ENCODE assay signal across 1 cellular context in the genomic region with DNA sequence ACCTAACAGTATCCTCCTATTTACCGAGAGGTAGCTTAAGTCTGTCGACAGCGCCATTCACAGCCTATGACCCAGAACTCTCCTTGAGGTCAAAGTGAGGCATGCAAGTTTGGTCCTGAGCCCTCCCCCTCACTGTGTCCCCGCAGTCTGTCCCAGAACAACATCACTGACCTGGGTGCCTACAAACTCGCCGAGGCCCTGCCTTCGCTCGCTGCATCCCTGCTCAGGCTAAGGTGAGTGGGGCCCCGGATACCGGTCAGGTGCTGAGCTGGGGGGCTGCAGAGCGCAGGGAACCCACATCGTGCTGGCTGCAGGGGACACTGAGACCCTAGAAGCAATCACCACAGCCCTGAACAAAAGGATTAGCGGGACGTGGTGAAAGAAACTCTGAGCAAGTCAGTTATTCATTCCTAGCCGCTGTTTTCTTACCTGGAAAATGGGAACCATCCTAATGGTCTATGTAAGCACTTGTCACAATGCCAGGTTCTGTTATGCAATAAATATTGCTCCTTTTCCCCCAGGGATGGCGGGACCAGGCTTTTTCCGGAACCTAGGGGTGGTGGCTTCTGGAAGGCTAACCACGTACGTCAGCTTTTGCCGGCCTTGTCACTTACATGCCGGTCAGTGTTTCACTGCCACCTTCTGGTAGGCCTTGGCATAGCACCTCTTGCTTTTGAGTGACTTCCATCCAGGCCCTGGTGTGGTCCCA.
TF ChIP-seq lines count a peak whose summit lies in the region.

No MANE protein-coding gene starts in this region.

TF ChIP-seq in HepG2, 621 proteins besides CTCF, POLR2A, EP300 and RAD21 (continued from another document and continues in another):
- TF ChIP-seq, protein P1, sequence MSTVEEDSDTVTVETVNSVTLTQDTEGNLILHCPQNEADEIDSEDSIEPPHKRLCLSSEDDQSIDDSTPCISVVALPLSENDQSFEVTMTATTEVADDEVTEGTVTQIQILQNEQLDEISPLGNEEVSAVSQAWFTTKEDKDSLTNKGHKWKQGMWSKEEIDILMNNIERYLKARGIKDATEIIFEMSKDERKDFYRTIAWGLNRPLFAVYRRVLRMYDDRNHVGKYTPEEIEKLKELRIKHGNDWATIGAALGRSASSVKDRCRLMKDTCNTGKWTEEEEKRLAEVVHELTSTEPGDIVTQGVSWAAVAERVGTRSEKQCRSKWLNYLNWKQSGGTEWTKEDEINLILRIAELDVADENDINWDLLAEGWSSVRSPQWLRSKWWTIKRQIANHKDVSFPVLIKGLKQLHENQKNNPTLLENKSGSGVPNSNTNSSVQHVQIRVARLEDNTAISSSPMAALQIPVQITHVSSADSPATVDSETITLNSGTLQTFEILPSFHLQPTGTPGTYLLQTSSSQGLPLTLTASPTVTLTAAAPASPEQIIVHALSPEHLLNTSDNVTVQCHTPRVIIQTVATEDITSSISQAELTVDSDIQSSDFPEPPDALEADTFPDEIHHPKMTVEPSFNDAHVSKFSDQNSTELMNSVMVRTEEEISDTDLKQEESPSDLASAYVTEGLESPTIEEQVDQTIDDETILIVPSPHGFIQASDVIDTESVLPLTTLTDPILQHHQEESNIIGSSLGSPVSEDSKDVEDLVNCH (CRISPR knock-in tag; IDR thresholded peaks at IDR 0.05), result no peak
- TF ChIP-seq, protein P2, sequence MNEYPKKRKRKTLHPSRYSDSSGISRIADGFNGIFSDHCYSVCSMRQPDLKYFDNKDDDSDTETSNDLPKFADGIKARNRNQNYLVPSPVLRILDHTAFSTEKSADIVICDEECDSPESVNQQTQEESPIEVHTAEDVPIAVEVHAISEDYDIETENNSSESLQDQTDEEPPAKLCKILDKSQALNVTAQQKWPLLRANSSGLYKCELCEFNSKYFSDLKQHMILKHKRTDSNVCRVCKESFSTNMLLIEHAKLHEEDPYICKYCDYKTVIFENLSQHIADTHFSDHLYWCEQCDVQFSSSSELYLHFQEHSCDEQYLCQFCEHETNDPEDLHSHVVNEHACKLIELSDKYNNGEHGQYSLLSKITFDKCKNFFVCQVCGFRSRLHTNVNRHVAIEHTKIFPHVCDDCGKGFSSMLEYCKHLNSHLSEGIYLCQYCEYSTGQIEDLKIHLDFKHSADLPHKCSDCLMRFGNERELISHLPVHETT (CRISPR knock-in tag; conservative IDR thresholded peaks at IDR 0.05), result 0 out of 2 replicates have a peak, but pooled peaks have one; percentile 33
- TF ChIP-seq ZNF775 (CRISPR knock-in tag; IDR thresholded peaks at IDR 0.05; ENCODE audit: borderline replicate concordance) (no peak), ZSCAN29 (CRISPR knock-in tag; conservative IDR thresholded peaks at IDR 0.05) (peak; percentile 66; the same call in 1 of the 2 replicates), THYN1 (CRISPR knock-in tag; IDR thresholded peaks at IDR 0.05; ENCODE audit: borderline replicate concordance, low read depth) (no peak), ZNF746 (CRISPR knock-in tag; IDR thresholded peaks at IDR 0.05) (no peak; the same call in 1 of the 2 replicates), SMAD1 (CRISPR knock-in tag; IDR thresholded peaks at IDR 0.05; ENCODE audit: borderline replicate concordance, low read depth) (no peak), ZNF839 (CRISPR knock-in tag; IDR thresholded peaks at IDR 0.05; ENCODE audit: borderline replicate concordance) (0 out of 2 replicates have a peak, but pooled peaks have one; percentile 34), SIX4 (CRISPR knock-in tag; IDR thresholded peaks at IDR 0.05) (no peak; the same call in 1 of the 2 replicates), ELF4 (CRISPR knock-in tag; IDR thresholded peaks at IDR 0.05; ENCODE audit: borderline replicate concordance) (no peak), ZNF790 (CRISPR knock-in tag; IDR thresholded peaks at IDR 0.05; ENCODE audit: borderline replicate concordance) (no peak), JUND (CRISPR knock-in tag; IDR thresholded peaks at IDR 0.05) (no peak), ZNF672 (CRISPR knock-in tag; IDR thresholded peaks at IDR 0.05) (no peak), GPN1 (CRISPR knock-in tag; IDR thresholded peaks at IDR 0.05; ENCODE audit: borderline replicate concordance) (no peak), DPF2 (CRISPR knock-in tag; IDR thresholded peaks at IDR 0.05; ENCODE audit: borderline replicate concordance, low read depth) (no peak), ZNF431 (CRISPR knock-in tag; IDR thresholded peaks at IDR 0.05; ENCODE audit: borderline replicate concordance, low read depth) (peak; percentile 70; the same call in 1 of the 2 replicates), SETDB1 (CRISPR knock-in tag; IDR thresholded peaks at IDR 0.05; ENCODE audit: borderline replicate concordance) (no peak), ZNF430 (CRISPR knock-in tag; IDR thresholded peaks at IDR 0.05) (no peak), ZBTB20 (CRISPR knock-in tag; IDR thresholded peaks at IDR 0.05; ENCODE audit: borderline replicate concordance, low read depth) (no peak), XRCC5 (optimal IDR thresholded peaks at IDR 0.05; ENCODE audit: low read length) (peak; percentile 98), ZMAT3 (CRISPR knock-in tag; conservative IDR thresholded peaks at IDR 0.05) (no peak), ZKSCAN8 (CRISPR knock-in tag; IDR thresholded peaks at IDR 0.05; ENCODE audit: borderline replicate concordance) (peak; percentile 77; the same call in 1 of the 2 replicates), ZNF605 (CRISPR knock-in tag; IDR thresholded peaks at IDR 0.05) (peak; percentile 68; the same call in 1 of the 2 replicates), KLF13 (CRISPR knock-in tag; IDR thresholded peaks at IDR 0.05) (no peak), ZNF556 (CRISPR knock-in tag; IDR thresholded peaks at IDR 0.05; ENCODE audit: borderline replicate concordance) (0 out of 2 replicates have a peak, but pooled peaks have one; percentile 64), KDM2A (CRISPR knock-in tag; IDR thresholded peaks at IDR 0.05; ENCODE audit: borderline replicate concordance, low read depth) (peak; percentile 90), NFKB2 (CRISPR knock-in tag; IDR thresholded peaks at IDR 0.05; ENCODE audit: borderline replicate concordance) (no peak; the same call in 1 of the 2 replicates), RCOR2 (CRISPR knock-in tag; IDR thresholded peaks at IDR 0.05) (peak; percentile 52; the same call in 1 of the 2 replicates)
- TF ChIP-seq, protein P3, sequence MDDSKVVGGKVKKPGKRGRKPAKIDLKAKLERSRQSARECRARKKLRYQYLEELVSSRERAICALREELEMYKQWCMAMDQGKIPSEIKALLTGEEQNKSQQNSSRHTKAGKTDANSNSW (CRISPR knock-in tag; IDR thresholded peaks at IDR 0.05; ENCODE audit: borderline replicate concordance), result no peak
- TF ChIP-seq, protein P4, sequence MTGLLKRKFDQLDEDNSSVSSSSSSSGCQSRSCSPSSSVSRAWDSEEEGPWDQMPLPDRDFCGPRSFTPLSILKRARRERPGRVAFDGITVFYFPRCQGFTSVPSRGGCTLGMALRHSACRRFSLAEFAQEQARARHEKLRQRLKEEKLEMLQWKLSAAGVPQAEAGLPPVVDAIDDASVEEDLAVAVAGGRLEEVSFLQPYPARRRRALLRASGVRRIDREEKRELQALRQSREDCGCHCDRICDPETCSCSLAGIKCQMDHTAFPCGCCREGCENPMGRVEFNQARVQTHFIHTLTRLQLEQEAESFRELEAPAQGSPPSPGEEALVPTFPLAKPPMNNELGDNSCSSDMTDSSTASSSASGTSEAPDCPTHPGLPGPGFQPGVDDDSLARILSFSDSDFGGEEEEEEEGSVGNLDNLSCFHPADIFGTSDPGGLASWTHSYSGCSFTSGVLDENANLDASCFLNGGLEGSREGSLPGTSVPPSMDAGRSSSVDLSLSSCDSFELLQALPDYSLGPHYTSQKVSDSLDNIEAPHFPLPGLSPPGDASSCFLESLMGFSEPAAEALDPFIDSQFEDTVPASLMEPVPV (CRISPR knock-in tag; IDR thresholded peaks at IDR 0.05), result no peak
- TF ChIP-seq, protein P5, sequence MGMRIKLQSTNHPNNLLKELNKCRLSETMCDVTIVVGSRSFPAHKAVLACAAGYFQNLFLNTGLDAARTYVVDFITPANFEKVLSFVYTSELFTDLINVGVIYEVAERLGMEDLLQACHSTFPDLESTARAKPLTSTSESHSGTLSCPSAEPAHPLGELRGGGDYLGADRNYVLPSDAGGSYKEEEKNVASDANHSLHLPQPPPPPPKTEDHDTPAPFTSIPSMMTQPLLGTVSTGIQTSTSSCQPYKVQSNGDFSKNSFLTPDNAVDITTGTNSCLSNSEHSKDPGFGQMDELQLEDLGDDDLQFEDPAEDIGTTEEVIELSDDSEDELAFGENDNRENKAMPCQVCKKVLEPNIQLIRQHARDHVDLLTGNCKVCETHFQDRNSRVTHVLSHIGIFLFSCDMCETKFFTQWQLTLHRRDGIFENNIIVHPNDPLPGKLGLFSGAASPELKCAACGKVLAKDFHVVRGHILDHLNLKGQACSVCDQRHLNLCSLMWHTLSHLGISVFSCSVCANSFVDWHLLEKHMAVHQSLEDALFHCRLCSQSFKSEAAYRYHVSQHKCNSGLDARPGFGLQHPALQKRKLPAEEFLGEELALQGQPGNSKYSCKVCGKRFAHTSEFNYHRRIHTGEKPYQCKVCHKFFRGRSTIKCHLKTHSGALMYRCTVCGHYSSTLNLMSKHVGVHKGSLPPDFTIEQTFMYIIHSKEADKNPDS (CRISPR knock-in tag; IDR thresholded peaks at IDR 0.05), result no peak
- TF ChIP-seq, protein P6, sequence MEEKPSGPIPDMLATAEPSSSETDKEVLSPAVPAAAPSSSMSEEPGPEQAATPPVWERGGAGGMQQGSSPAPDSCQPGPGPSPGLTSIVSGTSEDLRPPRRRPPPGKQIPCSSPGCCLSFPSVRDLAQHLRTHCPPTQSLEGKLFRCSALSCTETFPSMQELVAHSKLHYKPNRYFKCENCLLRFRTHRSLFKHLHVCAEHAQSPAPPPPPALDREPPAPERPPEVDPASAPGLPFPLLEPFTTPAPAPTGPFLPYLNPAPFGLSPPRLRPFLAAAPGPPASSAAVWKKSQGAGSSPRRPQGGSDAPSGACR (CRISPR knock-in tag; IDR thresholded peaks at IDR 0.05), result no peak
- TF ChIP-seq, protein P7, sequence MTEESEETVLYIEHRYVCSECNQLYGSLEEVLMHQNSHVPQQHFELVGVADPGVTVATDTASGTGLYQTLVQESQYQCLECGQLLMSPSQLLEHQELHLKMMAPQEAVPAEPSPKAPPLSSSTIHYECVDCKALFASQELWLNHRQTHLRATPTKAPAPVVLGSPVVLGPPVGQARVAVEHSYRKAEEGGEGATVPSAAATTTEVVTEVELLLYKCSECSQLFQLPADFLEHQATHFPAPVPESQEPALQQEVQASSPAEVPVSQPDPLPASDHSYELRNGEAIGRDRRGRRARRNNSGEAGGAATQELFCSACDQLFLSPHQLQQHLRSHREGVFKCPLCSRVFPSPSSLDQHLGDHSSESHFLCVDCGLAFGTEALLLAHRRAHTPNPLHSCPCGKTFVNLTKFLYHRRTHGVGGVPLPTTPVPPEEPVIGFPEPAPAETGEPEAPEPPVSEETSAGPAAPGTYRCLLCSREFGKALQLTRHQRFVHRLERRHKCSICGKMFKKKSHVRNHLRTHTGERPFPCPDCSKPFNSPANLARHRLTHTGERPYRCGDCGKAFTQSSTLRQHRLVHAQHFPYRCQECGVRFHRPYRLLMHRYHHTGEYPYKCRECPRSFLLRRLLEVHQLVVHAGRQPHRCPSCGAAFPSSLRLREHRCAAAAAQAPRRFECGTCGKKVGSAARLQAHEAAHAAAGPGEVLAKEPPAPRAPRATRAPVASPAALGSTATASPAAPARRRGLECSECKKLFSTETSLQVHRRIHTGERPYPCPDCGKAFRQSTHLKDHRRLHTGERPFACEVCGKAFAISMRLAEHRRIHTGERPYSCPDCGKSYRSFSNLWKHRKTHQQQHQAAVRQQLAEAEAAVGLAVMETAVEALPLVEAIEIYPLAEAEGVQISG (CRISPR knock-in tag; IDR thresholded peaks at IDR 0.05), result peak; percentile 64
- TF ChIP-seq, protein P8, sequence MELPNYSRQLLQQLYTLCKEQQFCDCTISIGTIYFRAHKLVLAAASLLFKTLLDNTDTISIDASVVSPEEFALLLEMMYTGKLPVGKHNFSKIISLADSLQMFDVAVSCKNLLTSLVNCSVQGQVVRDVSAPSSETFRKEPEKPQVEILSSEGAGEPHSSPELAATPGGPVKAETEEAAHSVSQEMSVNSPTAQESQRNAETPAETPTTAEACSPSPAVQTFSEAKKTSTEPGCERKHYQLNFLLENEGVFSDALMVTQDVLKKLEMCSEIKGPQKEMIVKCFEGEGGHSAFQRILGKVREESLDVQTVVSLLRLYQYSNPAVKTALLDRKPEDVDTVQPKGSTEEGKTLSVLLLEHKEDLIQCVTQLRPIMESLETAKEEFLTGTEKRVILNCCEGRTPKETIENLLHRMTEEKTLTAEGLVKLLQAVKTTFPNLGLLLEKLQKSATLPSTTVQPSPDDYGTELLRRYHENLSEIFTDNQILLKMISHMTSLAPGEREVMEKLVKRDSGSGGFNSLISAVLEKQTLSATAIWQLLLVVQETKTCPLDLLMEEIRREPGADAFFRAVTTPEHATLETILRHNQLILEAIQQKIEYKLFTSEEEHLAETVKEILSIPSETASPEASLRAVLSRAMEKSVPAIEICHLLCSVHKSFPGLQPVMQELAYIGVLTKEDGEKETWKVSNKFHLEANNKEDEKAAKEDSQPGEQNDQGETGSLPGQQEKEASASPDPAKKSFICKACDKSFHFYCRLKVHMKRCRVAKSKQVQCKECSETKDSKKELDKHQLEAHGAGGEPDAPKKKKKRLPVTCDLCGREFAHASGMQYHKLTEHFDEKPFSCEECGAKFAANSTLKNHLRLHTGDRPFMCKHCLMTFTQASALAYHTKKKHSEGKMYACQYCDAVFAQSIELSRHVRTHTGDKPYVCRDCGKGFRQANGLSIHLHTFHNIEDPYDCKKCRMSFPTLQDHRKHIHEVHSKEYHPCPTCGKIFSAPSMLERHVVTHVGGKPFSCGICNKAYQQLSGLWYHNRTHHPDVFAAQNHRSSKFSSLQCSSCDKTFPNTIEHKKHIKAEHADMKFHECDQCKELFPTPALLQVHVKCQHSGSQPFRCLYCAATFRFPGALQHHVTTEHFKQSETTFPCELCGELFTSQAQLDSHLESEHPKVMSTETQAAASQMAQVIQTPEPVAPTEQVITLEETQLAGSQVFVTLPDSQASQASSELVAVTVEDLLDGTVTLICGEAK (IDR thresholded peaks at IDR 0.05), result no peak
- TF ChIP-seq, protein P8 (CRISPR knock-in tag; IDR thresholded peaks at IDR 0.05), result no peak
